In genomic region chr20:42958367-42959112, GRCh38 we compare ENCODE assay signal across 1 cellular context.
TF ChIP-seq lines count a peak whose summit lies in the region.

No MANE protein-coding gene starts in this region.

TF ChIP-seq in liver, 16 proteins besides CTCF, POLR2A, EP300 and RAD21 (continued from another document):
- TF ChIP-seq REST (IDR thresholded peaks at IDR 0.05) = no peak
- TF ChIP-seq, protein P1, sequence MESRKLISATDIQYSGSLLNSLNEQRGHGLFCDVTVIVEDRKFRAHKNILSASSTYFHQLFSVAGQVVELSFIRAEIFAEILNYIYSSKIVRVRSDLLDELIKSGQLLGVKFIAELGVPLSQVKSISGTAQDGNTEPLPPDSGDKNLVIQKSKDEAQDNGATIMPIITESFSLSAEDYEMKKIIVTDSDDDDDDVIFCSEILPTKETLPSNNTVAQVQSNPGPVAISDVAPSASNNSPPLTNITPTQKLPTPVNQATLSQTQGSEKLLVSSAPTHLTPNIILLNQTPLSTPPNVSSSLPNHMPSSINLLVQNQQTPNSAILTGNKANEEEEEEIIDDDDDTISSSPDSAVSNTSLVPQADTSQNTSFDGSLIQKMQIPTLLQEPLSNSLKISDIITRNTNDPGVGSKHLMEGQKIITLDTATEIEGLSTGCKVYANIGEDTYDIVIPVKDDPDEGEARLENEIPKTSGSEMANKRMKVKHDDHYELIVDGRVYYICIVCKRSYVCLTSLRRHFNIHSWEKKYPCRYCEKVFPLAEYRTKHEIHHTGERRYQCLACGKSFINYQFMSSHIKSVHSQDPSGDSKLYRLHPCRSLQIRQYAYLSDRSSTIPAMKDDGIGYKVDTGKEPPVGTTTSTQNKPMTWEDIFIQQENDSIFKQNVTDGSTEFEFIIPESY (IDR thresholded peaks at IDR 0.05) = no peak
